In the genomic region with DNA sequence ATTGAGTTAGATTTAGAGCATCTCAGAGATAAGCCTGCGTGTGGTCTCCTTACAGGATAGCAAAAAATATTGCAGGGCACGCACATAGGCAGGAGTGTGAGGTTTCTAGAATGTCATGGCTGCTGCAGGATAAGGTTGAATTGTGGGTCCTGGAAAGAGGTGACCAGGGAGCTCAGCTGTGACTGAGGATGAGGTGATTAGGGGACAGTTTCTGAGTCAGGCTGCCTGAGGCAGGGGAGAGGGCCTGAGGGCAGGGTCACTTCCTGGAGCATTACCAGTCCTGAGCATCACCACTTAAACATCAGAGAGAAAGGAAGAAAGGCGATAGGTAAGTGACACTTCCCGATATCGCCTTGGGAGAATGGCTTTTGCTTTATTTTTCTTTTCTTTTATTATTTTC, we compare ENCODE assay signal across 21 cellular contexts.
"Had no signal": no experiment of that assay in that cellular context is flagged by ENCODE, and none has a peak within 500 bp of the region (broad histone marks: within the 10 kb centered on the region; RNA-seq: fewer than 3 reads in every experiment).

No MANE protein-coding gene starts in this region.

- H3K36me3 ChIP-seq: brain microvascular endothelial cell, gastrocnemius medialis, heart left ventricle, tibial nerve had no signal

- H3K27ac Mint-ChIP-seq: activated CD4-positive, alpha-beta T cell treated with anti-CD3 and anti-CD28 coated beads, Interleukin-2, amount 10 ng/mL, durations not matched to agents 7 days and 5 days; activated CD8-positive, alpha-beta T cell treated with anti-CD3 and anti-CD28 coated beads, Interleukin-2, amount 10 ng/mL, durations not matched to agents 7 days and 5 days; activated naive CD4-positive, alpha-beta T cell treated with anti-CD3 and anti-CD28 coated beads for 36 hours; activated naive CD8-positive, alpha-beta T cell treated with anti-CD3 and anti-CD28 coated beads, Interleukin-2, amount 50 U/mL, for 24 hours; activated T-cell treated with anti-CD3 and anti-CD28 coated beads, Interleukin-2, amount 50 U/mL, for 24 hours; activated T-helper 2 cell treated with anti-CD3 and anti-CD28 coated beads, Interferon-gamma antibody, Interleukin-2, Interleukin-4, amounts not matched to agents 10 μg/mL and 5 μg/mL and 100 μg/mL, durations not matched to agents 14 hours and 24 hours and 36 hours; memory B cell; naive thymus-derived CD8-positive, alpha-beta T cell; progenitor cell of endocrine pancreas; stimulated activated naive CD8-positive, alpha-beta T cell treated with anti-CD3 and anti-CD28 coated beads, Interleukin-15, Interleukin-2, amounts not matched to agents 100 ng/mL and 50 ng/mL, for 24 hours; T-helper 1 cell treated with Interleukin-12 subunit alpha and Interleukin-12 subunit beta and Interleukin-4 antibody, amounts not matched to agents 30 μg/mL and 1 μg/mL, for 36 hours had no signal

- H3K4me1 ChIP-seq: gastrocnemius medialis, heart left ventricle had no signal

- DNase-seq: activated CD4-positive, alpha-beta T cell treated with anti-CD3 and anti-CD28 coated beads, Interleukin-2, amount 10 ng/mL, durations not matched to agents 7 days and 5 days; activated CD8-positive, alpha-beta T cell treated with anti-CD3 and anti-CD28 coated beads, Interleukin-2, amount 10 ng/mL, durations not matched to agents 7 days and 5 days; activated naive CD4-positive, alpha-beta T cell treated with anti-CD3 and anti-CD28 coated beads for 36 hours; activated naive CD8-positive, alpha-beta T cell treated with anti-CD3 and anti-CD28 coated beads, Interleukin-2, amount 50 U/mL, for 24 hours; activated T-cell treated with anti-CD3 and anti-CD28 coated beads, Interleukin-2, amount 50 U/mL, for 24 hours; anterior cingulate cortex; brain microvascular endothelial cell; central memory CD4-positive, alpha-beta T cell; gastrocnemius medialis; heart left ventricle; kidney glomerular epithelial cell; naive thymus-derived CD8-positive, alpha-beta T cell; stimulated activated CD4-positive, alpha-beta T cell treated with anti-CD3 and anti-CD28 coated beads, Interleukin-12 subunit alpha, Interleukin-12 subunit beta, amount 100 ng/mL, for 4 hours; stimulated activated CD4-positive, alpha-beta T cell treated with anti-CD3 and anti-CD28 coated beads, Interleukin-1b, Interleukin-23, amount 100 ng/mL, for 48 hours had no signal

- H3K36me3 Mint-ChIP-seq: memory B cell; naive thymus-derived CD8-positive, alpha-beta T cell had no signal

- H3K4me3 Mint-ChIP-seq: activated CD4-positive, alpha-beta T cell treated with anti-CD3 and anti-CD28 coated beads, Interleukin-2, amount 10 ng/mL, durations not matched to agents 7 days and 5 days; activated CD8-positive, alpha-beta T cell treated with anti-CD3 and anti-CD28 coated beads, Interleukin-2, amount 10 ng/mL, durations not matched to agents 7 days and 5 days; activated naive CD4-positive, alpha-beta T cell treated with anti-CD3 and anti-CD28 coated beads for 36 hours; activated naive CD8-positive, alpha-beta T cell treated with anti-CD3 and anti-CD28 coated beads, Interleukin-2, amount 50 U/mL, for 24 hours; activated T-cell treated with anti-CD3 and anti-CD28 coated beads, Interleukin-2, amount 50 U/mL, for 24 hours; memory B cell; naive thymus-derived CD8-positive, alpha-beta T cell; stimulated activated naive CD8-positive, alpha-beta T cell treated with anti-CD3 and anti-CD28 coated beads, Interleukin-15, Interleukin-2, amounts not matched to agents 100 ng/mL and 50 ng/mL, for 24 hours; T-helper 1 cell treated with Interleukin-12 subunit alpha and Interleukin-12 subunit beta and Interleukin-4 antibody, amounts not matched to agents 30 μg/mL and 1 μg/mL, for 36 hours had no signal

- H3K4me3 ChIP-seq: gastrocnemius medialis, heart left ventricle, tibial nerve had no signal

- H3K27me3 ChIP-seq: brain microvascular endothelial cell, gastrocnemius medialis, tibial nerve had no signal

- H3K27ac ChIP-seq: brain microvascular endothelial cell, gastrocnemius medialis, heart left ventricle, tibial nerve had no signal

- ATAC-seq: activated CD4-positive, CD25-positive, alpha-beta regulatory T cell treated with anti-CD3 and anti-CD28 coated beads, Interleukin-2, amount 50 U/mL, for 24 hours; activated CD8-positive, alpha-beta T cell treated with anti-CD3 and anti-CD28 coated beads, Interleukin-2, amount 10 ng/mL, durations not matched to agents 7 days and 5 days; activated naive CD8-positive, alpha-beta T cell treated with anti-CD3 and anti-CD28 coated beads, Interleukin-2, amount 50 U/mL, for 24 hours; gastrocnemius medialis; heart left ventricle; naive thymus-derived CD8-positive, alpha-beta T cell had no signal

- H3K27me3 Mint-ChIP-seq: activated CD4-positive, alpha-beta T cell treated with anti-CD3 and anti-CD28 coated beads, Interleukin-2, amount 10 ng/mL, durations not matched to agents 7 days and 5 days; activated naive CD8-positive, alpha-beta T cell treated with anti-CD3 and anti-CD28 coated beads, Interleukin-2, amount 50 U/mL, for 24 hours; activated T-cell treated with anti-CD3 and anti-CD28 coated beads, Interleukin-2, amount 50 U/mL, for 24 hours; naive thymus-derived CD8-positive, alpha-beta T cell; progenitor cell of endocrine pancreas; stimulated activated naive CD8-positive, alpha-beta T cell treated with anti-CD3 and anti-CD28 coated beads, Interleukin-15, Interleukin-2, amounts not matched to agents 100 ng/mL and 50 ng/mL, for 24 hours had no signal

- H3K4me1 Mint-ChIP-seq: activated CD4-positive, alpha-beta T cell treated with anti-CD3 and anti-CD28 coated beads, Interleukin-2, amount 10 ng/mL, durations not matched to agents 7 days and 5 days; activated naive CD8-positive, alpha-beta T cell treated with anti-CD3 and anti-CD28 coated beads, Interleukin-2, amount 50 U/mL, for 24 hours; memory B cell; naive thymus-derived CD8-positive, alpha-beta T cell had no signal

- H3K9me3 Mint-ChIP-seq: activated CD4-positive, alpha-beta T cell treated with anti-CD3 and anti-CD28 coated beads, Interleukin-2, amount 10 ng/mL, durations not matched to agents 7 days and 5 days; activated naive CD4-positive, alpha-beta T cell treated with anti-CD3 and anti-CD28 coated beads for 36 hours; activated naive CD8-positive, alpha-beta T cell treated with anti-CD3 and anti-CD28 coated beads, Interleukin-2, amount 50 U/mL, for 24 hours; activated T-cell treated with anti-CD3 and anti-CD28 coated beads, Interleukin-2, amount 50 U/mL, for 24 hours; memory B cell; T-helper 1 cell treated with Interleukin-12 subunit alpha and Interleukin-12 subunit beta and Interleukin-4 antibody, amounts not matched to agents 30 μg/mL and 1 μg/mL, for 36 hours had no signal
